8 cellular contexts compared by ENCODE assay signal in genomic region chr12:6925543-6926279, GRCh38. TPM values are rescaled to one million over a fixed set of nuclear protein-coding genes. Genes with fewer than 3 reads are reported as not detected.
DNase-seq lines count a peak whose midpoint lies in the region; TF ChIP-seq lines count a peak whose summit lies in the region.

No MANE protein-coding gene starts in this region.

- peak overlapping the region; percentile 71 for H3K4me3 Mint-ChIP-seq in Caco-2 (ENCODE audit: unreplicated experiment)

- H3K27me3 ChIP-seq in Caco-2 (replicated peaks; ENCODE audit: control insufficient read depth, insufficient read depth, low read length) (no peaks in the 10 kb centered on the region), MG63 (no peaks in the 10 kb centered on the region)

- CTCF ChIA-PET in Caco-2 (lab: Charles Lee): interaction anchor here (0.6 to 5.7 kb wide), 14 partner anchors 13 to 202 kb away, joined by 3 to 56 read pairs (median 4); partner anchors contain the start of genes C12orf57, COPS7A, GPR162 and RNU7-1

- DNase-seq in Caco-2 (peak in 1 of 2 experiments; percentile 45), MG63 (peak; percentile 85), brain pericyte (ENCODE audit: low read depth, low spot score) (peak; percentile 48), retinal pigment epithelial cell (ENCODE audit: low read depth) (peak; percentile 76), middle frontal gyrus (ENCODE audit: extremely low spot score, low spot score) (no peak), HuH-7.5 (ENCODE audit: low spot score) (no peak), NCI-H510A (lab: John Stamatoyannopoulos, UW) (no peak)

- H3K4me3 ChIP-seq in Caco-2 (ENCODE audit: low read depth, low read length) (no peak overlapping the region), MG63 (peak overlapping the region; percentile 40), iPS-11a (ENCODE audit: low read depth, low read length) (peak overlapping the region; percentile 50), retinal pigment epithelial cell (ENCODE audit: low read length) (peak overlapping the region; percentile 29)

- no peaks in the 10 kb centered on the region for H3K9me3 Mint-ChIP-seq in Caco-2 (ENCODE audit: unreplicated experiment)

- intact Hi-C loops in Caco-2 (cut with micrococcal nuclease; ENCODE audit: unreplicated experiment): loop anchor here (2.0 kb wide), 1 partner anchor 57 kb away; no protein-coding TSS in a partner anchor

- TF ChIP-seq CTCF in Caco-2 (IDR thresholded peaks at IDR 0.05; ENCODE audit: insufficient read depth in 1 of 2, low read depth in 1 of 2, low read length in 1 of 2, severe bottlenecking in 1 of 2, unreplicated experiment in 1 of 2): no peak
- no peak for TF ChIP-seq CTCF in retinal pigment epithelial cell (conservative IDR thresholded peaks at IDR 0.05; ENCODE audit: low read depth, low read length)

- POLR2A ChIA-PET in Caco-2 (lab: Charles Lee): interaction anchor here (0.5 to 2.9 kb wide), 6 partner anchors 12 to 437 kb away, joined by 3 to 22 read pairs (median 7); partner anchors contain the start of genes C12orf57 and RNU7-1

- H3K27me3 Mint-ChIP-seq in Caco-2 (ENCODE audit: insufficient read depth, unreplicated experiment): no peaks in the 10 kb centered on the region

- H3K27ac Mint-ChIP-seq in Caco-2 (ENCODE audit: unreplicated experiment): no peak overlapping the region

- H3K36me3 ChIP-seq in Caco-2 (ENCODE audit: control insufficient read depth, insufficient read depth, low read length) (no peaks in the 10 kb centered on the region), MG63 (peaks cover 29% of the 10 kb centered on the region)

- H3K9me3 ChIP-seq in Caco-2: no peaks in the 10 kb centered on the region
- H3K9me3 ChIP-seq in MG63: no peaks in the 10 kb centered on the region

- H3K36me3 Mint-ChIP-seq in Caco-2 (ENCODE audit: insufficient read depth, unreplicated experiment): peaks cover 13% of the 10 kb centered on the region

- BruUV-seq in Caco-2 (replicated peaks; lab: Mats Ljungman, UMichigan): no TSS peak

- H3K4me1 ChIP-seq in Caco-2: peaks cover 40% of the 10 kb centered on the region

- H3K4me1 Mint-ChIP-seq in Caco-2 (ENCODE audit: low read depth, unreplicated experiment): peaks cover 55% of the 10 kb centered on the region

RNA-seq across cellular contexts. Expression of gene ATN1, which starts 2.0 kb away (rescaled TPM):
- total RNA-seq in Caco-2 (2022): 126 TPM in 2 replicates
- total RNA-seq in MG63 (2014; rRNA removed; shearing (Covaris generic); ENCODE audit: low replicate concordance): 2.8 and 5.0 TPM in 2 replicates

RNA-seq across cellular contexts. Expression of gene ENO2, which starts 11.3 kb away (rescaled TPM):
- 23.2 and 25.3 TPM in 2 replicates for total RNA-seq in Caco-2 (2022)
- 5.6 and 11.9 TPM in 2 replicates for total RNA-seq in MG63 (2014; rRNA removed; shearing (Covaris generic); ENCODE audit: low replicate concordance)

RNA-seq across cellular contexts. Expression of gene RNU7-1, which starts 17.9 kb away (rescaled TPM):
- not detected in 2 replicates for total RNA-seq in Caco-2 (2022)
- not detected in 2 replicates for total RNA-seq in MG63 (2014; rRNA removed; shearing (Covaris generic); ENCODE audit: low replicate concordance)

RNA-seq across cellular contexts. Expression of gene C12orf57, which starts 18.1 kb away (rescaled TPM):
- 111 TPM in 2 replicates for total RNA-seq in Caco-2 (2022)
- 136 and 311 TPM in 2 replicates for total RNA-seq in MG63 (2014; rRNA removed; shearing (Covaris generic); ENCODE audit: low replicate concordance)

RNA-seq across cellular contexts. Expression of gene LRRC23, which starts 21.1 kb away (rescaled TPM):
- 7.8 and 8.6 TPM in 2 replicates for total RNA-seq in Caco-2 (2022)
- total RNA-seq in MG63 (2014; rRNA removed; shearing (Covaris generic); ENCODE audit: low replicate concordance): 2.7 and 49.9 TPM in 2 replicates

Comparison
In these comparisons a context has a peak if more than half of its experiments do, and no peak if none do; other contexts are left out.
1. DNase-seq: peak in MG63 (single experiment), brain pericyte (single experiment) and retinal pigment epithelial cell (single experiment); none in middle frontal gyrus (single experiment), HuH-7.5 (single experiment) and NCI-H510A (single experiment).
2. RNA of gene ATN1, which starts 2.0 kb away (total RNA-seq): 126 TPM in Caco-2; 2.8 to 5.0 TPM in MG63; every median in the first group is over 10 times any median in the second.